In the genomic region with DNA sequence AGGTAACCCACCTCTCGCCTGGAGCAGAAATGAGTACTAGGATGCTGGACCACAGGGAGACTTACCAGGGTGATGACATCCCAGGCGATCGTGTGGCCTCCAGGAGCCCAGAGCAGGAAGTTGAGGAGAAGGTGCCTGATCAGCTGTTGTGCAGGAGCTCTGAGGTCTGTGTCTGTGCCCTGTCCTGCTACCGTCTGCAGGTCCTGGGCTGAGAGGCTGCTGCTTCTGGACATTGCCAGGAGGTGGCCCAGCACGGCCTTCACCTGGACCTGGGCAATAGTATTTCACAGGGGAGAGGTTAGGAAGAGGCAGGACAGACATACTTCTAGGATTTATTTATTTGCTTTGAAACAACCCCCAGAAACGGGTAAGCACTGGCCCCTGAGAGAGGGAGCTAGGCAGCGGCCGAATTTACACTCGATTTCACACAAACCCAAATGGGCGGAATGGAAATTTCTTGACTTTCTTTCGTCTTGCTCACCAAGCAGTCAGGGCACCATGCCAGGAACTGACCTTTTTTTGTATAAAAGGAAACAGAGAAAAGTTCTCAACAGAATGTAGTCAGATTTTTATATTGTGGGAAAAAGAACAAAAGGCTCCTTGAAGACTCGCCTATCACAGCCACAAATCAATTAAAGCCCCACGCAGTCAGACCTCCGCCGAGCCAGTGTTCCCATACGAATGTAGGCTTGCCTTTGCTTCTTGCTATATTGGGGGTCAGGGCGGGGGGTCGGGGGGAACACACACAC, we compare ENCODE assay signal across 15 cellular contexts.
DNase-seq lines count a peak whose midpoint lies in the region; ATAC-seq, FAIRE-seq and TF ChIP-seq lines count a peak whose summit lies in the region.
"Had no signal": no experiment of that assay in that cellular context is flagged by ENCODE, and none has a peak within 500 bp of the region (broad histone marks: within the 10 kb centered on the region; RNA-seq: fewer than 3 reads in every experiment).

No MANE protein-coding gene starts in this region.

- H3K36me3 Mint-ChIP-seq in brain, result peaks cover 37% of the 10 kb centered on the region

- no peak for TF ChIP-seq CTCF in brain (conservative IDR thresholded peaks at IDR 0.05)

- H3K9me3 Mint-ChIP-seq in brain, result peaks cover 0 to 3% (median 0%) of the 10 kb centered on the region in 5 experiments
- H3K9me3 Mint-ChIP-seq: activated naive CD8-positive, alpha-beta T cell treated with anti-CD3 and anti-CD28 coated beads, Interleukin-2, amount 50 U/mL, for 24 hours had no signal

- H3K27ac Mint-ChIP-seq in brain, result peak overlapping the region in 4 of 5 experiments; percentile 30 to 55 (median 48)
- H3K27ac Mint-ChIP-seq: activated naive CD8-positive, alpha-beta T cell treated with anti-CD3 and anti-CD28 coated beads, Interleukin-2, amount 50 U/mL, for 24 hours had no signal

- H3K4me3 Mint-ChIP-seq in brain, result no peak overlapping the region
- H3K4me3 Mint-ChIP-seq: activated naive CD8-positive, alpha-beta T cell treated with anti-CD3 and anti-CD28 coated beads, Interleukin-2, amount 50 U/mL, for 24 hours had no signal

- ATAC-seq in left cardiac atrium, result no peak
- peak; percentile 48 for ATAC-seq in sciatic nerve
- ATAC-seq in GM18502 (IDR thresholded peaks at IDR 0.05; ENCODE audit: poor library complexity, unreplicated experiment), result no peak
- no peak for ATAC-seq in HG02798 (IDR thresholded peaks at IDR 0.05; ENCODE audit: poor library complexity, unreplicated experiment)
- ATAC-seq: activated naive CD8-positive, alpha-beta T cell treated with anti-CD3 and anti-CD28 coated beads, Interleukin-2, amount 50 U/mL, for 24 hours; heart right ventricle had no signal

- peaks cover 41% of the 10 kb centered on the region for H3K4me1 Mint-ChIP-seq in brain
- H3K4me1 Mint-ChIP-seq: activated naive CD8-positive, alpha-beta T cell treated with anti-CD3 and anti-CD28 coated beads, Interleukin-2, amount 50 U/mL, for 24 hours had no signal

- intact Hi-C loops in left cardiac atrium (cut with DNase I) (no loop called here), sciatic nerve (cut with DNase I) (loop anchor here (10.0 kb wide), 1 partner anchor 312 kb away; no protein-coding TSS in a partner anchor)

- peak; percentile 64 for DNase-seq in COLO829 (ENCODE audit: low spot score)
- peak; percentile 75 for DNase-seq in left cardiac atrium
- DNase-seq in sciatic nerve (ENCODE audit: low spot score), result peak; percentile 90
- no peak for DNase-seq in hepatic stellate cell (ENCODE audit: low spot score)
- DNase-seq in GM19239 (ENCODE audit: insufficient read length, low spot score), result no peak
- DNase-seq: activated CD4-positive, alpha-beta T cell treated with anti-CD3 and anti-CD28 coated beads, Interleukin-2, amount 50 U/mL, for 48 hours; activated naive CD8-positive, alpha-beta T cell treated with anti-CD3 and anti-CD28 coated beads, Interleukin-2, amount 50 U/mL, for 24 hours; mucosa of descending colon; NCI-H446; SJCRH30 had no signal

- FAIRE-seq in GM19239 (lab: Jason Lieb, UNC), result no peak
- FAIRE-seq: H1 had no signal

- H3K27me3 Mint-ChIP-seq in brain, result no peaks in the 10 kb centered on the region
- H3K27me3 Mint-ChIP-seq: activated naive CD8-positive, alpha-beta T cell treated with anti-CD3 and anti-CD28 coated beads, Interleukin-2, amount 50 U/mL, for 24 hours had no signal

Comparison
In these comparisons a context has a peak if more than half of its experiments do, and no peak if none do; other contexts are left out.
1. DNase-seq: peak in COLO829 (single experiment), left cardiac atrium (single experiment) and sciatic nerve (single experiment); none in hepatic stellate cell (single experiment) and GM19239 (single experiment).